3 cellular contexts compared by ENCODE assay signal in the genomic region with DNA sequence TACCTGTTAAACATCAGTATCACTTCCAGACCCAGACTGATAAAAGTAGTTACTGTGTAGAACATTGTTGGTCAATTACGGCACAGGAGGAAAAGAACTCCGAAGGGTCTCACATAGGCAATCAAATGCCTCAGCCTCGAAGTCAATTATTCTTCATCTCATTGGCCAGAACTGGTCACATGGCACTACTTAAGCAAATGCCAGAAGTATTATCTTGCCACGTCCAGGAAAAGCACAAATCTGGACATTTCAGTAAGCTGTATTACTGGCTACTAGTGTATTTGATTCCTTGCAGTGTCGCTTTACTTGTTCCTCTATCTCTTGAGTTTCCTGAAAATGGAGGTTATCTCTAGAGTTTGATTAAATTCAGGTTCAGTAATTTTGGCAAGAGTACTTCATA.
TF ChIP-seq lines count a peak whose summit lies in the region.

No MANE protein-coding gene starts in this region.

TF ChIP-seq in SK-N-SH, 30 proteins besides CTCF, POLR2A, EP300 and RAD21:
- no peak for TF ChIP-seq CHD2 (IDR thresholded peaks at IDR 0.05; ENCODE audit: low read length, partially characterized antibody)
- TF ChIP-seq, protein P1, sequence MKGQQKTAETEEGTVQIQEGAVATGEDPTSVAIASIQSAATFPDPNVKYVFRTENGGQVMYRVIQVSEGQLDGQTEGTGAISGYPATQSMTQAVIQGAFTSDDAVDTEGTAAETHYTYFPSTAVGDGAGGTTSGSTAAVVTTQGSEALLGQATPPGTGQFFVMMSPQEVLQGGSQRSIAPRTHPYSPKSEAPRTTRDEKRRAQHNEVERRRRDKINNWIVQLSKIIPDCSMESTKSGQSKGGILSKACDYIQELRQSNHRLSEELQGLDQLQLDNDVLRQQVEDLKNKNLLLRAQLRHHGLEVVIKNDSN (IDR thresholded peaks at IDR 0.05; ENCODE audit: borderline replicate concordance, low read depth): peak; percentile 42; the same call in 1 of the 2 replicates

TF ChIP-seq in SK-N-SH treated with all-trans-retinoic acid at 6 μM for 48 hours, 23 proteins besides CTCF, POLR2A, EP300 and RAD21:
- no peak for TF ChIP-seq PPARA (CRISPR knock-in tag; IDR thresholded peaks at IDR 0.05; ENCODE audit: borderline replicate concordance)
- no peak for TF ChIP-seq ZC3H10 (CRISPR knock-in tag; IDR thresholded peaks at IDR 0.05)
- no peak for TF ChIP-seq SNAI2 (CRISPR knock-in tag; IDR thresholded peaks at IDR 0.05)
- no peak for TF ChIP-seq RARB (CRISPR knock-in tag; IDR thresholded peaks at IDR 0.05)
- no peak for TF ChIP-seq TCF4 (CRISPR knock-in tag; IDR thresholded peaks at IDR 0.05; ENCODE audit: borderline replicate concordance)
- no peak for TF ChIP-seq BACH2 (CRISPR knock-in tag; IDR thresholded peaks at IDR 0.05; ENCODE audit: borderline replicate concordance)
- no peak for TF ChIP-seq ZFP30 (CRISPR knock-in tag; IDR thresholded peaks at IDR 0.05)

TF ChIP-seq in HepG2, 621 proteins besides CTCF, POLR2A, EP300 and RAD21:
- TF ChIP-seq, protein P2, sequence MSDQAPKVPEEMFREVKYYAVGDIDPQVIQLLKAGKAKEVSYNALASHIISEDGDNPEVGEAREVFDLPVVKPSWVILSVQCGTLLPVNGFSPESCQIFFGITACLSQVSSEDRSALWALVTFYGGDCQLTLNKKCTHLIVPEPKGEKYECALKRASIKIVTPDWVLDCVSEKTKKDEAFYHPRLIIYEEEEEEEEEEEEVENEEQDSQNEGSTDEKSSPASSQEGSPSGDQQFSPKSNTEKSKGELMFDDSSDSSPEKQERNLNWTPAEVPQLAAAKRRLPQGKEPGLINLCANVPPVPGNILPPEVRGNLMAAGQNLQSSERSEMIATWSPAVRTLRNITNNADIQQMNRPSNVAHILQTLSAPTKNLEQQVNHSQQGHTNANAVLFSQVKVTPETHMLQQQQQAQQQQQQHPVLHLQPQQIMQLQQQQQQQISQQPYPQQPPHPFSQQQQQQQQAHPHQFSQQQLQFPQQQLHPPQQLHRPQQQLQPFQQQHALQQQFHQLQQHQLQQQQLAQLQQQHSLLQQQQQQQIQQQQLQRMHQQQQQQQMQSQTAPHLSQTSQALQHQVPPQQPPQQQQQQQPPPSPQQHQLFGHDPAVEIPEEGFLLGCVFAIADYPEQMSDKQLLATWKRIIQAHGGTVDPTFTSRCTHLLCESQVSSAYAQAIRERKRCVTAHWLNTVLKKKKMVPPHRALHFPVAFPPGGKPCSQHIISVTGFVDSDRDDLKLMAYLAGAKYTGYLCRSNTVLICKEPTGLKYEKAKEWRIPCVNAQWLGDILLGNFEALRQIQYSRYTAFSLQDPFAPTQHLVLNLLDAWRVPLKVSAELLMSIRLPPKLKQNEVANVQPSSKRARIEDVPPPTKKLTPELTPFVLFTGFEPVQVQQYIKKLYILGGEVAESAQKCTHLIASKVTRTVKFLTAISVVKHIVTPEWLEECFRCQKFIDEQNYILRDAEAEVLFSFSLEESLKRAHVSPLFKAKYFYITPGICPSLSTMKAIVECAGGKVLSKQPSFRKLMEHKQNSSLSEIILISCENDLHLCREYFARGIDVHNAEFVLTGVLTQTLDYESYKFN (CRISPR knock-in tag; conservative IDR thresholded peaks at IDR 0.05): no peak
- TF ChIP-seq CHCHD3 (CRISPR knock-in tag; IDR thresholded peaks at IDR 0.05) (no peak), MIXL1 (CRISPR knock-in tag; IDR thresholded peaks at IDR 0.05) (no peak), NFE2L1 (CRISPR knock-in tag; IDR thresholded peaks at IDR 0.05; ENCODE audit: borderline replicate concordance) (no peak), ATF3 (CRISPR knock-in tag; IDR thresholded peaks at IDR 0.05) (no peak), ZFP36L2 (CRISPR knock-in tag; IDR thresholded peaks at IDR 0.05) (no peak), AGO1 (IDR thresholded peaks at IDR 0.05; ENCODE audit: low read depth, low read length, poor library complexity, severe bottlenecking) (no peak), MLLT10 (CRISPR knock-in tag; IDR thresholded peaks at IDR 0.05) (no peak), NFYC (CRISPR knock-in tag; IDR thresholded peaks at IDR 0.05) (no peak), EED (CRISPR knock-in tag; IDR thresholded peaks at IDR 0.05) (no peak), ZNF598 (CRISPR knock-in tag; IDR thresholded peaks at IDR 0.05; ENCODE audit: borderline replicate concordance) (no peak), CCAR2 (optimal IDR thresholded peaks at IDR 0.05; ENCODE audit: low read depth, low read length) (no peak), MTA1 (CRISPR knock-in tag; IDR thresholded peaks at IDR 0.05; ENCODE audit: borderline replicate concordance) (no peak), ZNF280B (CRISPR knock-in tag; IDR thresholded peaks at IDR 0.05; ENCODE audit: borderline replicate concordance) (no peak), NAIF1 (CRISPR knock-in tag; IDR thresholded peaks at IDR 0.05; ENCODE audit: borderline replicate concordance) (no peak)
